In the genomic region with DNA sequence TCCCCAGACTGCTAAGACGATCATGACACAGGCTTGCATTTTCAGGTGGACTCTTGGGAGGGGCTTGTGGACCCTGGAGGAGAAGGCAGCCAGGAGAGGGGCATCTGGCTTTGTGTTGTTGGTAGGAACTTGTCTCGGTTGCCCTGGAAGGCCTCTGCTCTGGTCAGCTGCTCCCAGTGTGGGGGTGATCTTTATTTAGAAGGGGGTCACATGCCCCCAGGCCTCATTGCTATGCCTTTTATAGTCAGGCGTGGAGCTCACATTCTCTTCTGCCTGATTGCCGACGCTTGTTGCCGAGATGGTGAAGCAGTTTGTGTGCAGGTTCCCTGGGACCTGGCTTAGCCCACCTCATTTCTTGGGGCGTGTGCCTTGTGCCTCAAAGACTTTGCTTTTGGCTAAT, we compare ENCODE assay signal across 20 cellular contexts.
DNase-seq lines count a peak whose midpoint lies in the region; ATAC-seq and TF ChIP-seq lines count a peak whose summit lies in the region.
"Had no signal": no experiment of that assay in that cellular context is flagged by ENCODE, and none has a peak within 500 bp of the region (broad histone marks: within the 10 kb centered on the region; RNA-seq: fewer than 3 reads in every experiment).

No MANE protein-coding gene starts in this region.

- peaks cover 17% of the 10 kb centered on the region for H3K36me3 Mint-ChIP-seq in activated naive CD4-positive, alpha-beta T cell treated with anti-CD3 and anti-CD28 coated beads, Interleukin-2, amount 50 U/mL, for 24 hours
- H3K36me3 Mint-ChIP-seq in nephron progenitor cell (ENCODE audit: low read depth) (peaks cover 34% of the 10 kb centered on the region), T-cell (peaks cover 17% of the 10 kb centered on the region)

- no peak for TF ChIP-seq POLR2A in gastroesophageal sphincter (IDR thresholded peaks at IDR 0.05)
- TF ChIP-seq POLR2A in vagina (IDR thresholded peaks at IDR 0.05): no peak

- no peak for ATAC-seq in gastroesophageal sphincter
- ATAC-seq in T-cell (replicated peaks in 1 of 4): no peak
- ATAC-seq: A549; activated T-cell treated with anti-CD3 and anti-CD28 coated beads, Interleukin-2, amount 50 U/mL, for 4 hours had no signal

- no peaks in the 10 kb centered on the region for H3K27me3 ChIP-seq in gastroesophageal sphincter
- no peaks in the 10 kb centered on the region for H3K27me3 ChIP-seq in vagina
- H3K27me3 ChIP-seq: tibial nerve had no signal

- H3K36me3 ChIP-seq in gastroesophageal sphincter (peaks cover 0 to 14% of the 10 kb centered on the region in 2 donors), vagina (no peaks in the 10 kb centered on the region)

- H3K9me3 Mint-ChIP-seq in activated naive CD4-positive, alpha-beta T cell treated with anti-CD3 and anti-CD28 coated beads, Interleukin-2, amount 50 U/mL, for 24 hours: peaks cover 9% of the 10 kb centered on the region
- H3K9me3 Mint-ChIP-seq in nephron progenitor cell (peaks cover 18% of the 10 kb centered on the region), T-cell (peaks cover 11 to 15% (median 12%) of the 10 kb centered on the region in 3 donors)

- H3K27ac Mint-ChIP-seq in activated naive CD4-positive, alpha-beta T cell treated with anti-CD3 and anti-CD28 coated beads, Interleukin-2, amount 50 U/mL, for 24 hours: peak overlapping the region; percentile 26
- peak overlapping the region; percentile 89 for H3K27ac Mint-ChIP-seq in nephron progenitor cell
- peak overlapping the region in 1 of 2 donors; percentile 57 for H3K27ac Mint-ChIP-seq in T-cell
- H3K27ac Mint-ChIP-seq: activated CD4-positive, alpha-beta memory T cell treated with anti-CD3 and anti-CD28 coated beads for 36 hours had no signal

- no peak overlapping the region for H3K4me3 Mint-ChIP-seq in activated naive CD4-positive, alpha-beta T cell treated with anti-CD3 and anti-CD28 coated beads, Interleukin-2, amount 50 U/mL, for 24 hours
- H3K4me3 Mint-ChIP-seq in nephron progenitor cell (no peak overlapping the region), T-cell (peak overlapping the region in 1 of 3 donors; percentile 63)
- H3K4me3 Mint-ChIP-seq: activated CD4-positive, alpha-beta memory T cell treated with anti-CD3 and anti-CD28 coated beads for 36 hours; activated T-cell treated with anti-CD3 and anti-CD28 coated beads, Interleukin-2, amount 50 U/mL, for 4 hours; CD14-positive monocyte had no signal

- intact Hi-C loops in vagina (cut with DNase I): loop anchor here (10.0 kb wide), 1 partner anchor 990 kb away; no protein-coding TSS in a partner anchor

- WGBS in gastroesophageal sphincter (ENCODE audit: low coverage in 1 of 2), 2 donors: 60 to 91% methylated on average over 1 to 2 of the region's 7 CpGs

- H3K9me3 ChIP-seq in gastroesophageal sphincter (peaks cover 0 to 11% (median 1%) of the 10 kb centered on the region in 3 donors), vagina (no peaks in the 10 kb centered on the region)

- H3K4me1 ChIP-seq in gastroesophageal sphincter (peaks cover 7 to 71% (median 37%) of the 10 kb centered on the region in 3 donors), vagina (peaks cover 69% of the 10 kb centered on the region)

- TF ChIP-seq CTCF in gastroesophageal sphincter (IDR thresholded peaks at IDR 0.05) (no peak), nephron progenitor cell (IDR thresholded peaks at IDR 0.05) (no peak), vagina (IDR thresholded peaks at IDR 0.05) (no peak)

- CTCF ChIA-PET in T-cell (lab: Charles Lee): interaction anchor here in 1 of 2 donors (0.5 kb wide), 1 partner anchor 200 kb away, joined by 3 read pairs; no protein-coding TSS in a partner anchor

- TF ChIP-seq EP300 in gastroesophageal sphincter (IDR thresholded peaks at IDR 0.05): no peak

- H3K27me3 Mint-ChIP-seq in activated naive CD4-positive, alpha-beta T cell treated with anti-CD3 and anti-CD28 coated beads, Interleukin-2, amount 50 U/mL, for 24 hours: no peaks in the 10 kb centered on the region
- peaks cover 3% of the 10 kb centered on the region for H3K27me3 Mint-ChIP-seq in nephron progenitor cell (ENCODE audit: low read depth, poor library complexity)
- no peaks in the 10 kb centered on the region for H3K27me3 Mint-ChIP-seq in T-cell
- H3K27me3 Mint-ChIP-seq: activated CD4-positive, alpha-beta memory T cell treated with anti-CD3 and anti-CD28 coated beads for 36 hours had no signal

- POLR2A ChIA-PET in T-cell (lab: Charles Lee): interaction anchor here in 1 of 2 donors (0.6 kb wide), 1 partner anchor 178 kb away, joined by 4 read pairs; no protein-coding TSS in a partner anchor

- no peak for DNase-seq in activated naive CD4-positive, alpha-beta T cell treated with Interleukin-2 at 50 U/mL for 16 hours
- DNase-seq in nephron progenitor cell (no peak), vagina (ENCODE audit: extremely low spot score in 2 of 2) (no peak), NCI-H146 (lab: John Stamatoyannopoulos, UW) (no peak), T-cell (no peak), RPMI8226 (no peak)
- DNase-seq: activated CD4-positive, alpha-beta memory T cell treated with anti-CD3 and anti-CD28 coated beads for 36 hours; activated T-cell treated with anti-CD3 and anti-CD28 coated beads, Interleukin-2, amount 50 U/mL, for 4 hours; DND-41; erythroblast; MV-4-11; NCI-H2081; NCI-H526; stimulated activated CD4-positive, alpha-beta T cell treated with anti-CD3 and anti-CD28 coated beads, Interleukin-4, amount 100 ng/mL, for 4 hours had no signal

- peaks cover 79% of the 10 kb centered on the region for H3K4me1 Mint-ChIP-seq in activated naive CD4-positive, alpha-beta T cell treated with anti-CD3 and anti-CD28 coated beads, Interleukin-2, amount 50 U/mL, for 24 hours
- peaks cover 62% of the 10 kb centered on the region for H3K4me1 Mint-ChIP-seq in nephron progenitor cell
- peaks cover 67 to 79% (median 75%) of the 10 kb centered on the region in 3 donors for H3K4me1 Mint-ChIP-seq in T-cell

- peak overlapping the region in 3 of 4 donors; percentile 4 to 32 (median 28) for H3K27ac ChIP-seq in gastroesophageal sphincter
- peak overlapping the region; percentile 40 for H3K27ac ChIP-seq in vagina

- H3K4me3 ChIP-seq in gastroesophageal sphincter (no peak overlapping the region), vagina (no peak overlapping the region)
- H3K4me3 ChIP-seq: A549, skin epidermis, tibial nerve had no signal
